9 cellular contexts compared by ENCODE assay signal in the genomic region with DNA sequence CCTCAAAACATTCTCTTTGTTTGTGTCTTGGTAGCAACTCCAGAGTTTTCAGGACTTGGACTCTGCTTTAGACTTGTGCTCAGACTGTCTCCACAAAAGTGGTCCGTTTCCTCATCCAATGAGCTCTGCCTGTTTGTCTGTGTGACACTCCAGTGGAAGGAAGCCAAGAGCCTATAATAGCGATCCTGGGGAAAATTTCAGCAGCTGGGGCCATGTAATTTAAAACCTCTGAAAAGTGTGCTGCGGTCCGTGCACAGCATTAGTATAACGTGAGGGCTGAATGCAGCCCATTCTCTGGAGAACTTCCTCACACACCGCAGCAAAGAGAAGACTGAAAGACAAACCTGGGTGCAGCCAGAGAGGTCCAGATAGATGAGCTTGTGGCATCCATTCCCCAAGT. TPM values are rescaled to one million over a fixed set of nuclear protein-coding genes. Genes with fewer than 3 reads are reported as not detected.
DNase-seq lines count a peak whose midpoint lies in the region; ATAC-seq and TF ChIP-seq lines count a peak whose summit lies in the region.
"Had no signal": no experiment of that assay in that cellular context is flagged by ENCODE, and none has a peak within 500 bp of the region (broad histone marks: within the 10 kb centered on the region; RNA-seq: fewer than 3 reads in every experiment).

A gene with protein sequence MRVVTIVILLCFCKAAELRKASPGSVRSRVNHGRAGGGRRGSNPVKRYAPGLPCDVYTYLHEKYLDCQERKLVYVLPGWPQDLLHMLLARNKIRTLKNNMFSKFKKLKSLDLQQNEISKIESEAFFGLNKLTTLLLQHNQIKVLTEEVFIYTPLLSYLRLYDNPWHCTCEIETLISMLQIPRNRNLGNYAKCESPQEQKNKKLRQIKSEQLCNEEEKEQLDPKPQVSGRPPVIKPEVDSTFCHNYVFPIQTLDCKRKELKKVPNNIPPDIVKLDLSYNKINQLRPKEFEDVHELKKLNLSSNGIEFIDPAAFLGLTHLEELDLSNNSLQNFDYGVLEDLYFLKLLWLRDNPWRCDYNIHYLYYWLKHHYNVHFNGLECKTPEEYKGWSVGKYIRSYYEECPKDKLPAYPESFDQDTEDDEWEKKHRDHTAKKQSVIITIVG (plus strand): TSS at position 259 of the 400 bp plus-strand sequence. CDS start 20,914 bp downstream, outside the sequence.

- H3K27me3 Mint-ChIP-seq in endothelial cell (ENCODE audit: unreplicated experiment), result no peaks in the 10 kb centered on the region

- H3K4me1 ChIP-seq in rectal smooth muscle tissue (ENCODE audit: control insufficient read depth, insufficient read depth, low read length), result no peaks in the 10 kb centered on the region

- no peaks in the 10 kb centered on the region for H3K27me3 ChIP-seq in rectal smooth muscle tissue (ENCODE audit: control insufficient read depth, insufficient read depth, low read length)
- H3K27me3 ChIP-seq: foreskin keratinocyte had no signal

- ATAC-seq in activated CD4-positive, CD25-positive, alpha-beta regulatory T cell treated with anti-CD3 and anti-CD28 coated beads, Interleukin-2, amount 50 U/mL, for 24 hours, result no peak
- no peak for ATAC-seq in GM21515 (IDR thresholded peaks at IDR 0.05; ENCODE audit: unreplicated experiment)
- ATAC-seq: foreskin keratinocyte had no signal

- H3K27ac Mint-ChIP-seq in endothelial cell (ENCODE audit: unreplicated experiment), result no peak within 1 kb of the TSS

- H3K27ac ChIP-seq in rectal smooth muscle tissue (ENCODE audit: low read depth, low read length), result no peak within 1 kb of the TSS
- H3K27ac ChIP-seq: foreskin keratinocyte had no signal

- H3K4me3 ChIP-seq in rectal smooth muscle tissue (ENCODE audit: low read length), result peak within 1 kb of the TSS; percentile 14

- DNase-seq in ELR (ENCODE audit: low read depth) (peak; percentile 75), NCI-H446 (lab: John Stamatoyannopoulos, UW) (peak; percentile 60 to 90), fibroblast of peridontal ligament (ENCODE audit: extremely low read depth) (peak; percentile 93), DMS114 treated with DMSO at 0.1 percent for 48 hours (lab: John Stamatoyannopoulos, UW; ENCODE audit: unreplicated experiment) (no peak), endothelial cell (ENCODE audit: low spot score) (no peak)
- DNase-seq: foreskin keratinocyte had no signal

- no peak within 1 kb of the TSS for H3K4me3 Mint-ChIP-seq in endothelial cell (ENCODE audit: unreplicated experiment)

- H3K36me3 ChIP-seq in rectal smooth muscle tissue (ENCODE audit: control insufficient read depth, insufficient read depth, low read length), result no peaks in the 10 kb centered on the region

- no peak for TF ChIP-seq CTCF in endothelial cell (IDR thresholded peaks at IDR 0.05; ENCODE audit: unreplicated experiment)

- H3K36me3 Mint-ChIP-seq in endothelial cell (ENCODE audit: low read depth, unreplicated experiment), result peaks cover 3% of the 10 kb centered on the region

- no peak within 1 kb of the TSS for H3K9ac ChIP-seq in rectal smooth muscle tissue (ENCODE audit: low read length)

- peaks cover 10% of the 10 kb centered on the region for H3K4me1 Mint-ChIP-seq in endothelial cell (ENCODE audit: unreplicated experiment)

- H3K9me3 Mint-ChIP-seq in endothelial cell (ENCODE audit: unreplicated experiment), result no peaks in the 10 kb centered on the region

RNA-seq across cellular contexts. Expression of the gene that starts here (rescaled TPM):
- 0.92 TPM for total RNA-seq in endothelial cell (ENCODE audit: unreplicated experiment)

Comparison
In these comparisons a context has a peak if more than half of its experiments do, and no peak if none do; other contexts are left out.
1. DNase-seq: peak in ELR (single experiment), NCI-H446 (2 of 2) and fibroblast of peridontal ligament (single experiment); none in DMS114 treated with DMSO at 0.1 percent for 48 hours (single experiment) and endothelial cell (single experiment).